In genomic region chr2:84785950-84786349, GRCh38 we compare ENCODE assay signal across 9 cellular contexts.
"Had no signal": no experiment of that assay in that cellular context is flagged by ENCODE, and none has a peak within 500 bp of the region (broad histone marks: within the 10 kb centered on the region; RNA-seq: fewer than 3 reads in every experiment).

No MANE protein-coding gene starts in this region.

- H3K27me3 Mint-ChIP-seq: IgD-negative memory B cell had no signal

- FAIRE-seq: HepG2 had no signal

- H3K9me3 Mint-ChIP-seq: HFFc6, IgD-negative memory B cell had no signal

- H3K27ac ChIP-seq: GM23248, HL-60 had no signal

- H3K9ac ChIP-seq: GM23248 had no signal

- H3K4me3 ChIP-seq: GM23248, HAP-1 had no signal

- H3K9me3 ChIP-seq: HAP-1 had no signal

- DNase-seq: GM23248, GOT3, H7, HFFc6 had no signal

- H3K36me3 ChIP-seq: HAP-1 had no signal

- H2AFZ ChIP-seq: GM23248 had no signal

- H3K27ac Mint-ChIP-seq: HFFc6, IgD-negative memory B cell had no signal

- ATAC-seq: HCT116, HepG2 had no signal

- H3K4me1 ChIP-seq: HAP-1 had no signal

- H3K4me3 Mint-ChIP-seq: HFFc6, IgD-negative memory B cell had no signal
